Comparison of ENCODE assay signal across 9 cellular contexts in the genomic region with DNA sequence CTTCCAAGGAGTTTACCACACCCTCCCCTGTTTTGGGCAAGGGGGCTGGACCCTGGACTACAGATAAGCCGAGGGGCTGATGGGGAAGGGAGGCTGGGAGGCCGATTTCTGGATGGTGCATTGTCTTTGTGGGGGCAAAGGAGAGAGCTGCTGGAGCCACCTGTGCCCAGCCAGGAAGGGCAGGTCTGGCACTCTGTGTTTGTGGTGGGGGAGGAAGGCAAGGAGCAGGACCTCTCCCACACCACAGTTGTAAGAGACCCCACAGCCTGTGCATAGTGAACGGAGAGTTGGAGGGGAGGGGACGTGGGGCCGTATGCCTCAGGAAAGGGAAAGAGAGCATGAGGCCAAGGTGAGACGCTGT. TPM values are rescaled to one million over a fixed set of nuclear protein-coding genes. Genes with fewer than 3 reads are reported as not detected.
DNase-seq lines count a peak whose midpoint lies in the region; ATAC-seq and TF ChIP-seq lines count a peak whose summit lies in the region.
"Had no signal": no experiment of that assay in that cellular context is flagged by ENCODE, and none has a peak within 500 bp of the region (broad histone marks: within the 10 kb centered on the region; RNA-seq: fewer than 3 reads in every experiment).

No MANE protein-coding gene starts in this region.

- peak overlapping the region; percentile 89 for H3K4me3 Mint-ChIP-seq in chondrocyte (ENCODE audit: unreplicated experiment)

- H3K9me3 Mint-ChIP-seq in chondrocyte (ENCODE audit: low read depth), result no peaks in the 10 kb centered on the region

- TF ChIP-seq CTCF in AG04449 (IDR thresholded peaks at IDR 0.05; ENCODE audit: insufficient read depth, low read length, missing control alignments), result no peak
- no peak for TF ChIP-seq CTCF in HFF-Myc (IDR thresholded peaks at IDR 0.05; ENCODE audit: low read depth, low read length, missing control alignments)
- TF ChIP-seq CTCF in chondrocyte (IDR thresholded peaks at IDR 0.05), result no peak
- TF ChIP-seq CTCF in omental fat pad (IDR thresholded peaks at IDR 0.05), result no peak
- TF ChIP-seq CTCF in upper lobe of right lung (IDR thresholded peaks at IDR 0.05), result no peak

- H3K36me3 Mint-ChIP-seq in chondrocyte (ENCODE audit: low read depth), result peaks cover 7% of the 10 kb centered on the region

- intact Hi-C loops in upper lobe of right lung (cut with DNase I), result no loop called here

- peaks cover 19% of the 10 kb centered on the region for H3K4me1 Mint-ChIP-seq in chondrocyte (ENCODE audit: low read depth)

- ATAC-seq in omental fat pad (ENCODE audit: low FRiP score), result no peak
- no peak for ATAC-seq in upper lobe of right lung

- H3K4me3 ChIP-seq in AG04449 (ENCODE audit: low read depth, low read length), result peak overlapping the region; percentile 69
- H3K4me3 ChIP-seq in HFF-Myc (replicated peaks; ENCODE audit: low read depth, low read length), result peak overlapping the region; percentile 66; the same call in 1 of the 2 replicates
- H3K4me3 ChIP-seq in neuron (ENCODE audit: low read length), result peak overlapping the region; percentile 67
- no peak overlapping the region for H3K4me3 ChIP-seq in upper lobe of right lung

- CTCF ChIA-PET in AG04449 (lab: Yijun Ruan, JAX), result interaction anchor here (1.3 to 5.1 kb wide), 5 partner anchors 11 to 46 kb away, joined by 3 to 48 read pairs (median 4); no protein-coding TSS in a partner anchor

- H3K27ac Mint-ChIP-seq in chondrocyte (ENCODE audit: unreplicated experiment), result peak overlapping the region; percentile 87

- H3K27me3 ChIP-seq in neuron (ENCODE audit: insufficient read depth, low read length) (no peaks in the 10 kb centered on the region), upper lobe of right lung (no peaks in the 10 kb centered on the region)

- no peak overlapping the region for H3K27ac ChIP-seq in upper lobe of right lung

- no peaks in the 10 kb centered on the region for H3K27me3 Mint-ChIP-seq in chondrocyte (ENCODE audit: low read depth)

- DNase-seq in AG04449 (ENCODE audit: low read depth, low spot score) (no peak), HFF-Myc (ENCODE audit: extremely low read depth, low read depth) (no peak), chondrocyte (ENCODE audit: low spot score) (no peak), omental fat pad (ENCODE audit: low spot score) (no peak), C1 segment of cervical spinal cord (lab: John Stamatoyannopoulos, UW) (no peak), DMS 273 (lab: John Stamatoyannopoulos, UW; ENCODE audit: unreplicated experiment) (no peak), upper lobe of right lung (no peak)
- DNase-seq: activated CD4-positive, alpha-beta T cell treated with anti-CD3 and anti-CD28 coated beads, Interleukin-2, amount 50 U/mL, for 1 hour had no signal

- H3K4me1 ChIP-seq in neuron (ENCODE audit: insufficient read depth, low read length), result peaks cover 42% of the 10 kb centered on the region
- H3K4me1 ChIP-seq in upper lobe of right lung, result peaks cover 41% of the 10 kb centered on the region

- no peak overlapping the region for H2AFZ ChIP-seq in neuron (ENCODE audit: low read depth, low read length)

- no peaks in the 10 kb centered on the region for H3K9me3 ChIP-seq in neuron (ENCODE audit: low read length)
- H3K9me3 ChIP-seq in upper lobe of right lung, result no peaks in the 10 kb centered on the region

- peaks cover 44% of the 10 kb centered on the region for H3K36me3 ChIP-seq in neuron (ENCODE audit: insufficient read depth, low read length)
- H3K36me3 ChIP-seq in upper lobe of right lung, result peaks cover 42% of the 10 kb centered on the region

- POLR2A ChIA-PET in AG04449 (lab: Yijun Ruan, JAX), result interaction anchor here (1.9 kb wide), 1 partner anchor 15 kb away, joined by 6 read pairs; no protein-coding TSS in a partner anchor

RNA-seq across cellular contexts. Expression of gene PRR19, which starts 16.0 kb away (rescaled TPM):
- 0.24 to 1.7 TPM (median 0.82 TPM) in 3 replicates for total RNA-seq in chondrocyte
- under 1 TPM in 3 of 4 donors, not detected in 1; 0.31 to 0.93 (median 0.72) TPM for total RNA-seq in omental fat pad
- total RNA-seq in upper lobe of right lung, result 0.52 TPM

RNA-seq across cellular contexts. Expression of gene PAFAH1B3, which starts 16.5 kb away (rescaled TPM):
- total RNA-seq in chondrocyte (15.2 to 32.9 TPM (median 31.1 TPM) in 3 replicates), omental fat pad (10 to 100 TPM in 2 of 4 donors, 1 to 10 TPM in 2; 2.7 to 14.1 (median 8.6) TPM), upper lobe of right lung (13.2 TPM)

RNA-seq across cellular contexts. Expression of gene CIC, which starts 16.9 kb away (rescaled TPM):
- total RNA-seq in chondrocyte (83.6 to 101 TPM (median 86.3 TPM) in 3 replicates), omental fat pad (10 to 100 TPM; 15.7 to 26.3 (median 21.0) TPM), upper lobe of right lung (76.7 TPM)

RNA-seq across cellular contexts. Expression of gene TMEM145, which starts 27.1 kb away (rescaled TPM):
- total RNA-seq in chondrocyte, result 0.32 to 0.36 TPM in 2 of 3 replicates, not detected in the other
- 1 to 10 TPM in 1 of 4 donors, under 1 TPM in 1, not detected in 2; 0.24 to 1.9 TPM for total RNA-seq in omental fat pad
- total RNA-seq in upper lobe of right lung, result 0.35 TPM

RNA-seq across cellular contexts. Expression of gene ERF, which starts 31.0 kb away (rescaled TPM):
- 64.5 to 74.6 TPM (median 71.7 TPM) in 3 replicates for total RNA-seq in chondrocyte
- total RNA-seq in omental fat pad, result 10 to 100 TPM; 21.2 to 52.8 (median 34.8) TPM
- total RNA-seq in upper lobe of right lung, result 53.9 TPM
